ENCODE assay signal across 27 cellular contexts in the genomic region with DNA sequence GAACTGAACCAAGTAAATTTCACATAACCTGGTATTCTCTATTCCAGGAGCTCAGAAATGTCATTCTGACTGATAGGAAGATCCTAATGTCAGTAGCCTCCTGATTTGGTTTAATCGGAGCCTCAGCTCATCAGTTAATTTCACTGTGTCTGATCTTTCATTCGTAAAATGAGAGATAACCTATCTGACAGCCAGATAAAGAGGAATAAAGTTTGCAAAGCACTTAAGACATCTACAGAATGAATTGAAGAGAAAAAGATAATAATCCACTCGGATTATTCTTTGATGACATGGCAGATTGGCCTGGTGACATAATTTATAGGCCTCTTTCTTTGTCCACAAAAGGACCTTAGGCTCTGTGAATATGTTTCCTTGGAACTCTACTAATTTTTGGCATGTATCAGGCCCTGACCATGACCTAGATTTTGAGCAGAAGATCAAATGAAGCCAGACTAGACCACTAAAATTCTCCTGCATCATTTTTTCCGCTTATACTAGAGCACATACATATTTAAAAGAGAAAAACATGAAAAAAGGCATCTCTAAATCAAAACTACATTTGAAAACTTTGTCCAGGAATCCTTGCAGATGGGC.
"Had no signal": no experiment of that assay in that cellular context is flagged by ENCODE, and none has a peak within 500 bp of the region (broad histone marks: within the 10 kb centered on the region; RNA-seq: fewer than 3 reads in every experiment).

No MANE protein-coding gene starts in this region.

- H3K4me3 Mint-ChIP-seq: activated CD4-positive, alpha-beta T cell treated with anti-CD3 and anti-CD28 coated beads, Interleukin-2, amount 10 ng/mL, durations not matched to agents 7 days and 5 days; activated CD8-positive, alpha-beta memory T cell treated with anti-CD3 and anti-CD28 coated beads, Interleukin-2, amount 10 ng/mL, durations not matched to agents 7 days and 5 days; activated CD8-positive, alpha-beta T cell treated with anti-CD3 and anti-CD28 coated beads for 36 hours; activated T-helper 1 cell treated with anti-CD3 and anti-CD28 coated beads, Interleukin-12 subunit alpha, Interleukin-12 subunit beta, Interleukin-2, Interleukin-4 antibody, amounts not matched to agents 30 ng/mL and 10 ng/mL and 1 ng/mL, durations not matched to agents 14 hours and 24 hours and 36 hours; effector memory CD8-positive, alpha-beta T cell; neural crest cell; T-cell; T-helper 2 cell treated with Interferon-gamma antibody and Interleukin-4, amounts not matched to agents 5 μg/mL and 100 μg/mL, for 36 hours had no signal

- H3K9me3 Mint-ChIP-seq: activated CD4-positive, alpha-beta T cell treated with anti-CD3 and anti-CD28 coated beads, Interleukin-2, amount 10 ng/mL, durations not matched to agents 7 days and 5 days; activated CD8-positive, alpha-beta T cell treated with anti-CD3 and anti-CD28 coated beads for 36 hours; activated T-helper 1 cell treated with anti-CD3 and anti-CD28 coated beads, Interleukin-12 subunit alpha, Interleukin-12 subunit beta, Interleukin-2, Interleukin-4 antibody, amounts not matched to agents 30 ng/mL and 10 ng/mL and 1 ng/mL, durations not matched to agents 14 hours and 24 hours and 36 hours; T-cell; T-helper 2 cell treated with Interferon-gamma antibody and Interleukin-4, amounts not matched to agents 5 μg/mL and 100 μg/mL, for 36 hours had no signal

- ATAC-seq: activated CD8-positive, alpha-beta memory T cell treated with anti-CD3 and anti-CD28 coated beads, Interleukin-2, amount 10 ng/mL, durations not matched to agents 7 days and 5 days; activated CD8-positive, alpha-beta T cell treated with anti-CD3 and anti-CD28 coated beads for 36 hours; activated naive CD4-positive, alpha-beta T cell treated with anti-CD3 and anti-CD28 coated beads, Interleukin-2, amount 50 U/mL, for 72 hours; effector memory CD8-positive, alpha-beta T cell; esophagus mucosa; stimulated activated naive CD8-positive, alpha-beta T cell treated with anti-CD3 and anti-CD28 coated beads, Interleukin-15, Interleukin-2, amounts not matched to agents 100 U/mL and 50 U/mL, for 24 hours; T-cell had no signal

- H3K27ac ChIP-seq: ascending aorta, colonic mucosa, dorsolateral prefrontal cortex, thyroid gland, VCaP had no signal

- H3K36me3 Mint-ChIP-seq: activated CD8-positive, alpha-beta memory T cell treated with anti-CD3 and anti-CD28 coated beads, Interleukin-2, amount 10 ng/mL, durations not matched to agents 7 days and 5 days; T-cell had no signal

- FAIRE-seq: bronchial epithelial cell, frontal cortex, urothelium cell line had no signal

- H3K27me3 ChIP-seq: ascending aorta, colonic mucosa, sigmoid colon, thyroid gland had no signal

- H3K36me3 ChIP-seq: ascending aorta, colonic mucosa, sigmoid colon, thyroid gland had no signal

- H3K4me1 ChIP-seq: ascending aorta, thyroid gland had no signal

- H3K4me1 Mint-ChIP-seq: T-cell had no signal

- H3K27ac Mint-ChIP-seq: activated CD4-positive, alpha-beta T cell treated with anti-CD3 and anti-CD28 coated beads, Interleukin-2, amount 10 ng/mL, durations not matched to agents 7 days and 5 days; activated CD8-positive, alpha-beta memory T cell treated with anti-CD3 and anti-CD28 coated beads, Interleukin-2, amount 10 ng/mL, durations not matched to agents 7 days and 5 days; activated CD8-positive, alpha-beta T cell treated with anti-CD3 and anti-CD28 coated beads for 36 hours; activated naive CD4-positive, alpha-beta T cell treated with anti-CD3 and anti-CD28 coated beads, Interleukin-2, amount 50 U/mL, for 72 hours; activated T-helper 1 cell treated with anti-CD3 and anti-CD28 coated beads, Interleukin-12 subunit alpha, Interleukin-12 subunit beta, Interleukin-2, Interleukin-4 antibody, amounts not matched to agents 30 ng/mL and 10 ng/mL and 1 ng/mL, durations not matched to agents 14 hours and 24 hours and 36 hours; effector memory CD8-positive, alpha-beta T cell; T-cell; T-helper 2 cell treated with Interferon-gamma antibody and Interleukin-4, amounts not matched to agents 5 μg/mL and 100 μg/mL, for 36 hours had no signal

- DNase-seq: activated CD4-positive, alpha-beta T cell treated with anti-CD3 and anti-CD28 coated beads, Interleukin-2, amount 10 ng/mL, durations not matched to agents 7 days and 5 days; activated CD4-positive, CD25-positive, alpha-beta regulatory T cell treated with anti-CD3 and anti-CD28 coated beads, Interleukin-2, amount 50 U/mL, for 72 hours; activated CD8-positive, alpha-beta memory T cell treated with anti-CD3 and anti-CD28 coated beads, Interleukin-2, amount 10 ng/mL, durations not matched to agents 7 days and 5 days; activated CD8-positive, alpha-beta T cell treated with anti-CD3 and anti-CD28 coated beads for 36 hours; activated gamma-delta T cell treated with Interleukin-2 at 50 U/mL for 16 hours; colonic mucosa; dorsolateral prefrontal cortex; effector memory CD8-positive, alpha-beta T cell; hippocampal formation; occipital lobe; sigmoid colon; stimulated activated CD4-positive, alpha-beta T cell treated with anti-CD3 and anti-CD28 coated beads, Interleukin-12 subunit alpha, Interleukin-12 subunit beta, amount 100 ng/mL, for 4 hours; stimulated activated CD4-positive, alpha-beta T cell treated with anti-CD3 and anti-CD28 coated beads, Interleukin-4, amount 100 ng/mL, for 4 hours; stimulated activated naive CD8-positive, alpha-beta T cell treated with anti-CD3 and anti-CD28 coated beads, Interleukin-15, Interleukin-2, amounts not matched to agents 100 U/mL and 50 U/mL, for 24 hours; substantia nigra; T-cell; thyroid gland had no signal

- H3K4me3 ChIP-seq: ascending aorta, colonic mucosa, dorsolateral prefrontal cortex, sigmoid colon, thyroid gland had no signal

- H3K9me3 ChIP-seq: ascending aorta, colonic mucosa, sigmoid colon, thyroid gland had no signal
